Comparison of ENCODE assay signal across 8 cellular contexts in genomic region chr16:2008009-2008526, GRCh38. TPM values are rescaled to one million over a fixed set of nuclear protein-coding genes. Genes with fewer than 3 reads are reported as not detected.
DNase-seq lines count a peak whose midpoint lies in the region; ATAC-seq and TF ChIP-seq lines count a peak whose summit lies in the region.

No MANE protein-coding gene starts in this region.

- H3K4me3 ChIP-seq in cardiac fibroblast (replicated peaks in 1 of 2; ENCODE audit: low read depth in 2 of 2, low read length in 2 of 2), result peak overlapping the region; percentile 63 to 79

- DNase-seq in GF-D8 (lab: John Stamatoyannopoulos, UW) (peak; percentile 74), NCI-H2196 treated with DMSO at 0.1 percent for 48 hours (lab: John Stamatoyannopoulos, UW; ENCODE audit: unreplicated experiment) (peak; percentile 56), cardiac fibroblast (ENCODE audit: low read depth in 2 of 2) (peak; percentile 68 to 77), myocyte (ENCODE audit: low read depth) (peak; percentile 84), GM20000 (ENCODE audit: low spot score) (no peak), NCI-H187 treated with DMSO at 0.1 percent for 48 hours (lab: John Stamatoyannopoulos, UW) (no peak)

- ATAC-seq in HG02588 (IDR thresholded peaks at IDR 0.05; ENCODE audit: unreplicated experiment) (no peak), HG02678 (IDR thresholded peaks at IDR 0.05; ENCODE audit: unreplicated experiment) (no peak)

- no peak for TF ChIP-seq CTCF in cardiac fibroblast (IDR thresholded peaks at IDR 0.05; ENCODE audit: low read depth, low read length)
- no peak for TF ChIP-seq CTCF in GM20000 (IDR thresholded peaks at IDR 0.05; ENCODE audit: extremely low read depth, missing control alignments)

RNA-seq across cellular contexts. Expression of gene ZNF598, which starts 1.6 kb away (rescaled TPM):
- total RNA-seq in myocyte, result 33.5 and 50.3 TPM in 2 replicates
- polyA plus RNA-seq in myocyte (2012), result 30.8 TPM

RNA-seq across cellular contexts. Expression of gene NPW, which starts 11.5 kb away (rescaled TPM):
- 0.29 and 0.83 TPM in 2 replicates for total RNA-seq in myocyte
- polyA plus RNA-seq in myocyte (2012), result 0.43 TPM

RNA-seq across cellular contexts. Expression of gene SYNGR3, which starts 18.3 kb away (rescaled TPM):
- 0.51 and 2.7 TPM in 2 replicates for total RNA-seq in myocyte
- polyA plus RNA-seq in myocyte (2012), result 0.59 TPM

RNA-seq across cellular contexts. Expression of gene NHERF2, which starts 18.6 kb away (rescaled TPM):
- 38.1 and 52.7 TPM in 2 replicates for total RNA-seq in myocyte
- polyA plus RNA-seq in myocyte (2012), result 25.1 TPM

RNA-seq across cellular contexts. Expression of gene GFER, which starts 24.1 kb away (rescaled TPM):
- 19.9 and 22.6 TPM in 2 replicates for total RNA-seq in myocyte
- 30.7 TPM for polyA plus RNA-seq in myocyte (2012)

Comparison
In these comparisons a context has a peak if more than half of its experiments do, and no peak if none do; other contexts are left out.
1. DNase-seq: peak in GF-D8 (single experiment), NCI-H2196 treated with DMSO at 0.1 percent for 48 hours (single experiment), cardiac fibroblast (2 of 2) and myocyte (single experiment); none in GM20000 (single experiment) and NCI-H187 treated with DMSO at 0.1 percent for 48 hours (single experiment).